1 cellular context compared by ENCODE assay signal in genomic region chr3:133393691-133394474, GRCh38.
TF ChIP-seq lines count a peak whose summit lies in the region.

No MANE protein-coding gene starts in this region.

TF ChIP-seq in HEK293, 187 proteins besides CTCF, POLR2A, EP300 and RAD21:
- TF ChIP-seq ZNF529 (tag by site-specific recombination; IDR thresholded peaks at IDR 0.05; ENCODE audit: insufficient replicate concordance) = peak; percentile 82
- TF ChIP-seq ZNF148 (tag by site-specific recombination; IDR thresholded peaks at IDR 0.05; ENCODE audit: borderline replicate concordance) = no peak
- TF ChIP-seq TRIM28 (IDR thresholded peaks at IDR 0.05; ENCODE audit: borderline replicate concordance, low read length) = peak; percentile 52; the same call in 1 of the 2 replicates
- no peak for TF ChIP-seq PBX3 (CRISPR knock-in tag; IDR thresholded peaks at IDR 0.05)
